20 cellular contexts compared by ENCODE assay signal in genomic region chr10:127064474-127064873, GRCh38.
"Had no signal": no experiment of that assay in that cellular context is flagged by ENCODE, and none has a peak within 500 bp of the region (broad histone marks: within the 10 kb centered on the region; RNA-seq: fewer than 3 reads in every experiment).

No MANE protein-coding gene starts in this region.

- H3K4me1 Mint-ChIP-seq: memory B cell, natural killer cell, neural progenitor cell had no signal

- H3K27me3 Mint-ChIP-seq: memory B cell, type B pancreatic cell had no signal

- H3K27me3 ChIP-seq: neural progenitor cell, right atrium auricular region, stomach, testis, tibial artery, uterus had no signal

- H3K9me3 ChIP-seq: prostate gland, right atrium auricular region, testis, tibial artery, uterus had no signal

- H2AFZ ChIP-seq: neural progenitor cell, parathyroid adenoma had no signal

- ATAC-seq: effector memory CD8-positive, alpha-beta T cell; natural killer cell; sciatic nerve had no signal

- H3K27ac Mint-ChIP-seq: effector memory CD8-positive, alpha-beta T cell; memory B cell; natural killer cell; neural progenitor cell; type B pancreatic cell had no signal

- H3K4me3 Mint-ChIP-seq: effector memory CD8-positive, alpha-beta T cell; memory B cell; natural killer cell; neural progenitor cell; type B pancreatic cell had no signal

- H3K4me3 ChIP-seq: coronary artery, neural progenitor cell, prostate gland, right atrium auricular region, smooth muscle cell, stomach, testis, tibial artery, uterus had no signal

- DNase-seq: effector memory CD8-positive, alpha-beta T cell; natural killer cell; stimulated activated CD4-positive, alpha-beta T cell treated with anti-CD3 and anti-CD28 coated beads, Interleukin-12 subunit alpha, Interleukin-12 subunit beta, amount 100 ng/mL, for 4 hours; stimulated activated CD4-positive, alpha-beta T cell treated with anti-CD3 and anti-CD28 coated beads, Interleukin-1b, Interleukin-23, amount 100 ng/mL, for 48 hours; stimulated activated CD4-positive, alpha-beta T cell treated with anti-CD3 and anti-CD28 coated beads, Interleukin-4, amount 100 ng/mL, for 1 hour; stimulated activated CD8-positive, alpha-beta memory T cell treated with anti-CD3 and anti-CD28 coated beads, Interleukin-4, amount 100 ng/mL, for 48 hours; stimulated activated naive CD4-positive, alpha-beta T cell; stomach; testis; tibial artery; uterus had no signal

- H3K9ac ChIP-seq: neural progenitor cell, parathyroid adenoma had no signal

- H3K27ac ChIP-seq: coronary artery, neural progenitor cell, parathyroid adenoma, prostate gland, right atrium auricular region, stomach, testis, tibial artery, uterus had no signal

- H3K4me1 ChIP-seq: parathyroid adenoma, prostate gland, right atrium auricular region, stomach, testis, tibial artery, uterus had no signal

- H3K36me3 Mint-ChIP-seq: memory B cell had no signal

- H3K4me2 ChIP-seq: neural progenitor cell, smooth muscle cell had no signal

- H3K36me3 ChIP-seq: prostate gland, uterus had no signal

- H3K9me3 Mint-ChIP-seq: neural progenitor cell, type B pancreatic cell had no signal
